Comparison of ENCODE assay signal across 21 cellular contexts in the genomic region with DNA sequence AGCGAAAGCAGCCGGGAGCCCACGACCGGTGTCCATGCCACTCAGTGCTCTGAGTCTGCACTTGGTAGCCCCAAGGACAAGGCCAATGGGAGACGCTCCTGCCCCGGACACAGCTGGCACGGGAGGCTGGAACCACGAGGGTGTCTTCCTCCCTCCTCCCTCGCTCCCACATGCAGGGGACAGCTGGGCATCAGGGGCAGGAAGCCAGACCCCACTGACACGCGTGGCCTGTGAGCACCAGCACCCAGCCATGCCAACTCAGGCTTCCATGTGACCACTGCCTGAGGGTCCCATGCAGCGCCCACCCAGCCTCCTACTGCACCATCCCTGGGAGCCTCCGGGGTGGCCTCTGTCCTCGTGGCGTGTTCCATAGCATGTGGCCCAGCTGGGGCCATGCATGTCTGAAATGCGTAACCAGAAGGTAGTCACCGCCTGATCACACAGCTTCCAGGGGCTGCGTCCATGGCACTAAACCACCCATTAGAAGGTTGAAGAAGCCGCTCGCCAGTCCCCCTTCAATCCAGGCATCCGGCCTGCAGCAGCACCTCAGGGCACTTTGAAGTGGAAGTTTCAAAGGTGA.
"Had no signal": no experiment of that assay in that cellular context is flagged by ENCODE, and none has a peak within 500 bp of the region (broad histone marks: within the 10 kb centered on the region; RNA-seq: fewer than 3 reads in every experiment).

No MANE protein-coding gene starts in this region.

- H3K27me3 ChIP-seq: hepatocyte, neural progenitor cell, pancreas, right atrium auricular region, right lobe of liver, tibial nerve, vagina had no signal

- DNase-seq: heart right ventricle; islet precursor cell; left ventricle myocardium inferior; midbrain; mucosa of descending colon; naive thymus-derived CD4-positive, alpha-beta T cell; nephron progenitor cell; pancreas; right lobe of liver; stimulated activated CD4-positive, alpha-beta T cell treated with anti-CD3 and anti-CD28 coated beads, Interleukin-12 subunit alpha, Interleukin-12 subunit beta, amount 100 ng/mL, for 4 hours; stimulated activated CD4-positive, alpha-beta T cell treated with anti-CD3 and anti-CD28 coated beads, Interleukin-15, amount 100 ng/mL, for 24 hours; stimulated activated CD4-positive, alpha-beta T cell treated with anti-CD3 and anti-CD28 coated beads, Interleukin-2, amount 100 ng/mL, for 24 hours; stimulated activated CD4-positive, alpha-beta T cell treated with anti-CD3 and anti-CD28 coated beads, Interleukin-4, amount 100 ng/mL, for 1 hour; stimulated activated naive B cell treated with anti-CD40 and anti-IgM and Interleukin-4, amounts not matched to agents 10 μg/mL and 1 μg/mL and 100 μg/mL, for 72 hours; substantia nigra had no signal

- H3K27ac ChIP-seq: heart right ventricle, hepatocyte, left ventricle myocardium inferior, neural progenitor cell, pancreas, right atrium auricular region, right lobe of liver, tibial nerve, vagina had no signal

- ATAC-seq: heart right ventricle; mucosa of descending colon; naive thymus-derived CD4-positive, alpha-beta T cell; pancreas; right lobe of liver; stimulated activated naive B cell treated with anti-CD40 and anti-IgM and Interleukin-4, amounts not matched to agents 10 μg/mL and 1 μg/mL and 100 μg/mL, for 72 hours had no signal

- H3K4me3 ChIP-seq: heart right ventricle, hepatocyte, left ventricle myocardium inferior, mucosa of descending colon, neural progenitor cell, pancreas, right atrium auricular region, right lobe of liver, smooth muscle cell, tibial nerve, vagina had no signal

- H3K4me1 ChIP-seq: heart right ventricle, left ventricle myocardium inferior, neural progenitor cell, pancreas, right atrium auricular region, right lobe of liver, tibial nerve, vagina had no signal

- H3K36me3 ChIP-seq: heart right ventricle, left ventricle myocardium inferior, neural progenitor cell, pancreas, right atrium auricular region, right lobe of liver, tibial nerve, vagina had no signal

- H3K9me3 ChIP-seq: pancreas, right lobe of liver had no signal
